In genomic region chr11:102464859-102465500, GRCh38 we compare ENCODE assay signal across 14 cellular contexts. TPM values are rescaled to one million over a fixed set of nuclear protein-coding genes. Genes with fewer than 3 reads are reported as not detected.
A peak's percentile ranks its signal among the peaks of the same experiment; 100 is the strongest.
DNase-seq lines count a peak whose midpoint lies in the region; ATAC-seq and TF ChIP-seq lines count a peak whose summit lies in the region.
"Had no signal": no experiment of that assay in that cellular context is flagged by ENCODE, and none has a peak within 500 bp of the region (broad histone marks: within the 10 kb centered on the region; RNA-seq: fewer than 3 reads in every experiment).

No MANE protein-coding gene starts in this region.

- peak overlapping the region; percentile 3 for H3K27ac Mint-ChIP-seq in CD4-positive, alpha-beta T cell
- H3K27ac Mint-ChIP-seq in T-cell: peak overlapping the region; percentile 68 to 69

- no peaks in the 10 kb centered on the region for H3K27me3 ChIP-seq in CD4-positive, alpha-beta T cell (ENCODE audit: control insufficient read depth, insufficient read depth, low read length)
- H3K27me3 ChIP-seq: right lobe of liver, suprapubic skin had no signal

- TF ChIP-seq CTCF in CD4-positive, alpha-beta T cell (IDR thresholded peaks at IDR 0.05): no peak
- TF ChIP-seq CTCF in GM10248 (IDR thresholded peaks at IDR 0.05; ENCODE audit: control extremely low read depth, extremely low read depth, low read depth, missing control alignments) (no peak), mucosa of descending colon (IDR thresholded peaks at IDR 0.05) (no peak)

- no peak overlapping the region for H3K27ac ChIP-seq in CD4-positive, alpha-beta T cell (ENCODE audit: low read depth, low read length)
- H3K27ac ChIP-seq: right lobe of liver, suprapubic skin had no signal

- H3K36me3 Mint-ChIP-seq in CD4-positive, alpha-beta T cell (ENCODE audit: low read depth): no peaks in the 10 kb centered on the region
- no peaks in the 10 kb centered on the region for H3K36me3 Mint-ChIP-seq in T-cell

- CTCF ChIA-PET in CD4-positive, alpha-beta T cell (lab: Charles Lee): no interaction called here
- CTCF ChIA-PET in T-cell (lab: Charles Lee) (no interaction called here), GM10248 (lab: Yijun Ruan, JAX) (interaction anchor here (2.0 to 2.9 kb wide), 2 partner anchors 9 to 11 kb away, joined by 5 to 9 read pairs; no protein-coding TSS in a partner anchor)

- intact Hi-C loops in CD4-positive, alpha-beta T cell (cut with DNase I, micrococcal nuclease): no loop called here
- intact Hi-C loops in mucosa of descending colon (cut with DNase I, micrococcal nuclease): no loop called here

- no peaks in the 10 kb centered on the region for H3K36me3 ChIP-seq in mucosa of descending colon (ENCODE audit: low read depth)
- H3K36me3 ChIP-seq: right lobe of liver, suprapubic skin had no signal

- no peak for DNase-seq in CD4-positive, alpha-beta T cell
- DNase-seq in T-cell (no peak), NCI-H1417 (lab: John Stamatoyannopoulos, UW) (no peak), GOT3 (lab: John Stamatoyannopoulos, UW) (no peak), GM10248 (ENCODE audit: extremely low spot score) (no peak), mucosa of descending colon (no peak)
- DNase-seq: activated CD4-positive, alpha-beta T cell treated with anti-CD3 and anti-CD28 coated beads for 1 hour; activated effector memory CD4-positive, alpha-beta T cell treated with Interleukin-2 at 50 U/mL for 16 hours; C1 segment of cervical spinal cord; NCI-H187 treated with DMSO at 0.1 percent for 48 hours; right lobe of liver had no signal

- H3K4me1 Mint-ChIP-seq in CD4-positive, alpha-beta T cell (ENCODE audit: low read depth): peaks cover 72% of the 10 kb centered on the region
- H3K4me1 Mint-ChIP-seq in T-cell: peaks cover 68 to 89% (median 73%) of the 10 kb centered on the region in 3 donors

- no peaks in the 10 kb centered on the region for H3K9me3 ChIP-seq in CD4-positive, alpha-beta T cell (ENCODE audit: control insufficient read depth, low read length)
- H3K9me3 ChIP-seq in mucosa of descending colon: no peaks in the 10 kb centered on the region
- H3K9me3 ChIP-seq: right lobe of liver, suprapubic skin had no signal

- no peaks in the 10 kb centered on the region for H3K9me3 Mint-ChIP-seq in CD4-positive, alpha-beta T cell
- H3K9me3 Mint-ChIP-seq in T-cell: no peaks in the 10 kb centered on the region

- ATAC-seq in CD4-positive, alpha-beta T cell (ENCODE audit: poor library complexity): no peak
- ATAC-seq in GM18867 (IDR thresholded peaks at IDR 0.05; ENCODE audit: unreplicated experiment): peak; percentile 64
- ATAC-seq in HG03066 (IDR thresholded peaks at IDR 0.05; ENCODE audit: low read depth, unreplicated experiment): peak; percentile 56
- peak in 1 of 4 experiments; percentile 58 for ATAC-seq in T-cell (replicated peaks in 1 of 4)
- no peak for ATAC-seq in mucosa of descending colon
- ATAC-seq: right lobe of liver had no signal

- H3K4me3 ChIP-seq in mucosa of descending colon: no peak overlapping the region
- H3K4me3 ChIP-seq: right lobe of liver, suprapubic skin had no signal

- no peak overlapping the region for H3K4me3 Mint-ChIP-seq in CD4-positive, alpha-beta T cell
- peak overlapping the region in 1 of 3 donors; percentile 33 for H3K4me3 Mint-ChIP-seq in T-cell

- peaks cover 21% of the 10 kb centered on the region for H3K4me1 ChIP-seq in mucosa of descending colon (ENCODE audit: low read depth)

- POLR2A ChIA-PET in CD4-positive, alpha-beta T cell (lab: Charles Lee): no interaction called here
- POLR2A ChIA-PET in T-cell (lab: Charles Lee) (interaction anchor here in 1 of 2 donors (0.6 kb wide), 1 partner anchor 55 kb away, joined by 3 read pairs; no protein-coding TSS in a partner anchor), GM10248 (lab: Yijun Ruan, JAX) (no interaction called here)

- no peaks in the 10 kb centered on the region for H3K27me3 Mint-ChIP-seq in CD4-positive, alpha-beta T cell
- no peaks in the 10 kb centered on the region for H3K27me3 Mint-ChIP-seq in T-cell

RNA-seq across cellular contexts. Expression of gene TMEM123, which starts 12.4 kb away (rescaled TPM):
- 100 to 1,000 TPM; 288 to 307 TPM for total RNA-seq in CD4-positive, alpha-beta T cell
- total RNA-seq in T-cell (100 to 1,000 TPM; 361 to 469 (median 428) TPM), mucosa of descending colon (100 to 1,000 TPM; 153 to 205 (median 157) TPM)

Comparison
In these comparisons a context has a peak if more than half of its experiments do, and no peak if none do; other contexts are left out.
1. ATAC-seq: peak in GM18867 (single experiment) and HG03066 (single experiment); none in CD4-positive, alpha-beta T cell (single experiment) and mucosa of descending colon (single experiment).